ENCODE assay signal across 8 cellular contexts in the genomic region with DNA sequence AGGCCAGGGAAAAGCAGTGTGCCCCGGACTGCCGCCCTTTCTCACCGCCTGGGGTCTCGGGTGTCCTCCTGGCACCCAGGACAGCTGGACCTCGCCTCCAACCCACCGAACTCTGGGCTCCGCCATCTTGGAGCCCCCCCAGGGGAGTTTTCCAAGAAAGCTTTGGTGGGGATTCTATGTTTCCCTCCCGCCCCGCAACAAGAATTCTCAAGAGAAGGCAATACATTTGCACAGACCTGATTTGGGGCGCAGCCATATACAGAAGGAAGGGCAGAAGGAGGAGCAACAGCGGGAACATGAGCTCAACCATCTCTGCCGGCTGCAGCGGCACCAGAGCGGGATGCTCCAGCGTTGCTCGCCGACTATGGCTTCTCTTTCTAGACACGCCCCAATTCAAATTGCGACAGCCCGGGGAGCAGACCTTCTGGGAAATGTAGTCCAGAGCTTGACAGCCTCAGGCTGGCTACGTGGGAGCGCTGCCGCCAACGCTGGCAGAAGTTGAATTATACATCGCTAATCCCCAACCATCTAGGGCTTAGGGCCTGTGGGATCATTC. TPM values are rescaled to one million over a fixed set of nuclear protein-coding genes. Genes with fewer than 3 reads are reported as not detected.
DNase-seq lines count a peak whose midpoint lies in the region; ATAC-seq and TF ChIP-seq lines count a peak whose summit lies in the region.

A gene with protein sequence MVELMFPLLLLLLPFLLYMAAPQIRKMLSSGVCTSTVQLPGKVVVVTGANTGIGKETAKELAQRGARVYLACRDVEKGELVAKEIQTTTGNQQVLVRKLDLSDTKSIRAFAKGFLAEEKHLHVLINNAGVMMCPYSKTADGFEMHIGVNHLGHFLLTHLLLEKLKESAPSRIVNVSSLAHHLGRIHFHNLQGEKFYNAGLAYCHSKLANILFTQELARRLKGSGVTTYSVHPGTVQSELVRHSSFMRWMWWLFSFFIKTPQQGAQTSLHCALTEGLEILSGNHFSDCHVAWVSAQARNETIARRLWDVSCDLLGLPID (minus strand): TSS at position 371 of the 556 bp plus-strand sequence. CDS start 61 bp downstream, at position 310.

- H3K27ac Mint-ChIP-seq in chondrocyte (ENCODE audit: unreplicated experiment) = peak within 1 kb of the TSS; percentile 94

- peaks cover 4% of the 10 kb centered on the region for H3K36me3 ChIP-seq in kidney epithelial cell (ENCODE audit: control insufficient read depth, insufficient read depth, low read length)

- peak; percentile 86 for DNase-seq in AG10803 (ENCODE audit: low read depth)
- DNase-seq in NCI-H460 (ENCODE audit: extremely low read depth, low read depth) = peak; percentile 91
- DNase-seq in activated CD4-positive, alpha-beta T cell treated with anti-CD3 and anti-CD28 coated beads for 24 hours (ENCODE audit: low read depth in 2 of 2) = peak; percentile 67 to 71
- peak; percentile 93 for DNase-seq in chondrocyte (ENCODE audit: low spot score)
- peak; percentile 79 for DNase-seq in kidney epithelial cell (ENCODE audit: low read depth)
- DNase-seq in stimulated activated CD4-positive, alpha-beta T cell treated with anti-CD3 and anti-CD28 coated beads, Interleukin-15, amount 100 ng/mL, for 48 hours (ENCODE audit: low read depth in 2 of 2) = peak; percentile 78 to 79

- H3K4me3 ChIP-seq in AG10803 (ENCODE audit: low read length) (peak within 1 kb of the TSS; percentile 95), kidney epithelial cell (ENCODE audit: low read depth, low read length) (peak within 1 kb of the TSS; percentile 95)

- H3K27me3 Mint-ChIP-seq in chondrocyte (ENCODE audit: low read depth) = no peaks in the 10 kb centered on the region

- TF ChIP-seq CTCF in AG10803 (conservative IDR thresholded peaks at IDR 0.05; ENCODE audit: low read length) (no peak), chondrocyte (IDR thresholded peaks at IDR 0.05) (peak; percentile 9), kidney epithelial cell (IDR thresholded peaks at IDR 0.05; ENCODE audit: insufficient read depth, low read length, poor library complexity, severe bottlenecking) (no peak)

- ATAC-seq in GM19035 (IDR thresholded peaks at IDR 0.05; ENCODE audit: unreplicated experiment) (peak; percentile 80), HG03354 (IDR thresholded peaks at IDR 0.05; ENCODE audit: poor library complexity, severe bottlenecking, unreplicated experiment) (peak; percentile 90)

- peaks cover 8% of the 10 kb centered on the region for H3K36me3 Mint-ChIP-seq in chondrocyte (ENCODE audit: low read depth)

- H3K4me1 Mint-ChIP-seq in chondrocyte (ENCODE audit: low read depth) = peaks cover 20% of the 10 kb centered on the region

- no peaks in the 10 kb centered on the region for H3K9me3 Mint-ChIP-seq in chondrocyte (ENCODE audit: low read depth)

- peak within 1 kb of the TSS; percentile 98 for H3K4me3 Mint-ChIP-seq in chondrocyte (ENCODE audit: unreplicated experiment)

- no peaks in the 10 kb centered on the region for H3K27me3 ChIP-seq in kidney epithelial cell (ENCODE audit: control insufficient read depth, insufficient read depth, low read length)

RNA-seq across cellular contexts. Expression of the gene that starts here (rescaled TPM):
- total RNA-seq in NCI-H460 (2014; rRNA removed; shearing (Covaris generic)) = 85.8 and 89.1 TPM in 2 replicates
- polyA plus RNA-seq in NCI-H460 (2014; cell fraction: nucleus; rRNA removed) = 159 and 188 TPM in 2 replicates
- 63.3 to 69.4 TPM (median 67.3 TPM) in 3 replicates for total RNA-seq in chondrocyte
- total RNA-seq in kidney epithelial cell = 77.3 and 78.2 TPM in 2 replicates

Comparison
In these comparisons a context has a peak if more than half of its experiments do, and no peak if none do; other contexts are left out.
1. Peak in every context shown above with its lines: DNase-seq, ATAC-seq and H3K4me3 ChIP-seq.